In genomic region chr1:8283058-8283884, GRCh38 we compare ENCODE assay signal across 9 cellular contexts. TPM values are rescaled to one million over a fixed set of nuclear protein-coding genes. Genes with fewer than 3 reads are reported as not detected.
DNase-seq lines count a peak whose midpoint lies in the region; ATAC-seq and TF ChIP-seq lines count a peak whose summit lies in the region.
"Had no signal": no experiment of that assay in that cellular context is flagged by ENCODE, and none has a peak within 500 bp of the region (broad histone marks: within the 10 kb centered on the region; RNA-seq: fewer than 3 reads in every experiment).

No MANE protein-coding gene starts in this region.

- TF ChIP-seq CTCF in GM13977 (IDR thresholded peaks at IDR 0.05; ENCODE audit: extremely low read depth, insufficient read depth, missing control alignments): no peak

- peak; percentile 79 for DNase-seq in GM13977 (ENCODE audit: low spot score)
- DNase-seq in germinal center (ENCODE audit: low spot score): peak; percentile 10
- no peak for DNase-seq in cerebellum (ENCODE audit: low spot score)
- DNase-seq in NCI-H510A treated with DMSO at 0.1 percent for 48 hours (lab: John Stamatoyannopoulos, UW): no peak
- no peak for DNase-seq in cortex of kidney (lab: John Stamatoyannopoulos, UW)
- no peak for DNase-seq in stimulated activated naive CD4-positive, alpha-beta T cell treated with Interleukin-2 at 50 U/mL for 16 hours (lab: John Stamatoyannopoulos, UW)
- DNase-seq: activated naive CD8-positive, alpha-beta T cell treated with anti-CD3 and anti-CD28 coated beads, Interleukin-2, amount 10 ng/mL, durations not matched to agents 7 days and 5 days had no signal

- in situ Hi-C loops in GM13977 (cut with MboI; ENCODE audit: low pct_unique_long_range_greater_than_20kb, low sequenced_read_pairs, unreplicated experiment): no loop called here

- peak; percentile 89 for ATAC-seq in GM21381 (IDR thresholded peaks at IDR 0.05; ENCODE audit: unreplicated experiment)
- ATAC-seq in HG03520 (IDR thresholded peaks at IDR 0.05; ENCODE audit: unreplicated experiment): peak; percentile 89

RNA-seq across cellular contexts. Expression of gene SLC45A1, which starts 34.6 kb away (rescaled TPM):
- total RNA-seq in cerebellum: 4.2 TPM

Comparison
In these comparisons a context has a peak if more than half of its experiments do, and no peak if none do; other contexts are left out.
1. DNase-seq: peak in GM13977 (single experiment) and germinal center (single experiment); none in cerebellum (single experiment), NCI-H510A treated with DMSO at 0.1 percent for 48 hours (single experiment), cortex of kidney (single experiment) and stimulated activated naive CD4-positive, alpha-beta T cell treated with Interleukin-2 at 50 U/mL for 16 hours (single experiment).